Comparison of ENCODE assay signal across 8 cellular contexts in the genomic region with DNA sequence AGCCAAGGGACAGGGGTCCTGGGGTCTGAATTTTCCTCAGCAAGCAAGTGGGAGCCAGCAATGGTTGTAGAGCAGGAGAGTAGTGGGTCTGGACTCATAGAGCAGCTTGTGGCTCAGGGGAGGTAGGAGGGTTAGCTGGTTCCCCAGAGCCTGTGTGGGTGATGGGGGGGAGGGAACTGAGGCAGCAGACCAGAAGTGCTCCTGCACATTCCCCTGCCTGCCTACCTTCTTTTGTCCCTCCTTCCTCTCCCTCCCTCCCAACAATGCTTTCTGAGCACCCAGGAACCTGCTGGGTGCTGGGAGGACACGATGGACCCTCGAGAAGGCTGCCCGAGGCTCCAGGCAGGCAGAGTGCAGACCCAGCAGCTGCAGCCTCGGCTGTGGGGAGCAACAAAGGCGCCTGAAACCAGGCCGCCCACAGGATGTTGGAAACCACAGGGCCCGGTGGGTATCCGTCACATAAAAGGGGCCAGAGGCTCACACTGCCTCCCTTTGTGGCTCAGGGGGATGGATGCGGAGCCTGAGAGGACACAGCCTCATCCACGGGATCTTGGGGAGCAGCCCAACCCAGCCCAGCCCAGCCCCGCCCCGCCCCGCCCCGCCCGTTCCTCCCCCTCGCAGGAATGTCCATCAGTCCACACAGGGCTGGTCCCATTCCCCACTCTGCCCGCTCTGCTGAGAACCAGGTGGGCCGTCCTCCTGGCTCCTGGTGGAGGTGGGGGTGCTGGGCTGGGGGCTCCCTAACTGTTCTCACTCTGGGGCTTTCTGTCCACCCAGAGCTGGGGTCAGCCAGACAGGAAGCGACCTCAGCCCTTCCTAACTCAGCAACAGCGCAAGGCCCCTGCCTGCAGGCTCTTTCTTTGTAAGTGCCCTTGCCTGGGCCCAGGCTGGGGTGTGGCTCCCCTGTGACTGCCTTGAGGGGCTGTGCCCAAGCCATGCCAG. TPM values are rescaled to one million over a fixed set of nuclear protein-coding genes. Genes with fewer than 3 reads are reported as not detected.
DNase-seq lines count a peak whose midpoint lies in the region; ATAC-seq and TF ChIP-seq lines count a peak whose summit lies in the region.

No MANE protein-coding gene starts in this region.

- no peak overlapping the region for H3K4me3 ChIP-seq in left ventricle myocardium inferior
- H3K4me3 ChIP-seq in lower lobe of right lung, result no peak overlapping the region

- DNase-seq in left ventricle myocardium superior, result no peak
- DNase-seq in left ventricle myocardium inferior, result no peak
- peak; percentile 61 for DNase-seq in HT1080 (ENCODE audit: low read depth)
- DNase-seq in activated CD8-positive, alpha-beta memory T cell treated with anti-CD3 and anti-CD28 coated beads for 4 hours (ENCODE audit: low read depth in 2 of 2), result peak; percentile 25 to 35
- DNase-seq in lower lobe of right lung, result no peak
- DNase-seq in occipital lobe (lab: John Stamatoyannopoulos, UW), result no peak
- DNase-seq in NCI-H345 (lab: John Stamatoyannopoulos, UW), result no peak

- TF ChIP-seq CTCF in left ventricle myocardium inferior (IDR thresholded peaks at IDR 0.05; ENCODE audit: borderline replicate concordance) (no peak), lower lobe of right lung (IDR thresholded peaks at IDR 0.05) (no peak)

- ATAC-seq in left ventricle myocardium superior, result peak; percentile 16
- peak; percentile 28 to 44 for ATAC-seq in lower lobe of right lung
- ATAC-seq in GM18873 (IDR thresholded peaks at IDR 0.05; ENCODE audit: low FRiP score, unreplicated experiment), result no peak

- intact Hi-C loops in left ventricle myocardium superior (cut with micrococcal nuclease) (no loop called here), left ventricle myocardium inferior (cut with micrococcal nuclease) (no loop called here), lower lobe of right lung (cut with DNase I) (no loop called here)

- H3K27me3 ChIP-seq in left ventricle myocardium inferior (ENCODE audit: low read depth), result peaks cover 5% of the 10 kb centered on the region
- peaks cover 8% of the 10 kb centered on the region for H3K27me3 ChIP-seq in lower lobe of right lung (ENCODE audit: low read depth)

- peaks cover 16% of the 10 kb centered on the region for H3K36me3 ChIP-seq in left ventricle myocardium inferior
- H3K36me3 ChIP-seq in lower lobe of right lung, result peaks cover 16% of the 10 kb centered on the region

- no peaks in the 10 kb centered on the region for H3K9me3 ChIP-seq in left ventricle myocardium inferior (replicated peaks)
- no peaks in the 10 kb centered on the region for H3K9me3 ChIP-seq in lower lobe of right lung

- H3K27ac ChIP-seq in left ventricle myocardium inferior (replicated peaks) (no peak overlapping the region), lower lobe of right lung (no peak overlapping the region)

- H3K4me1 ChIP-seq in left ventricle myocardium inferior (no peaks in the 10 kb centered on the region), lower lobe of right lung (no peaks in the 10 kb centered on the region)

RNA-seq across cellular contexts. Expression of a gene that starts 1.7 kb away (rescaled TPM):
- total RNA-seq in left ventricle myocardium superior (1.1 TPM), left ventricle myocardium inferior (0.93 TPM), lower lobe of right lung (3.9 TPM), occipital lobe (0.62 TPM)
- under 0.01 and 0.11 TPM in 2 replicates for total RNA-seq in HT1080 (2014; rRNA removed; shearing (Covaris generic))
- 0.01 and 0.02 TPM in 2 replicates for polyA plus RNA-seq in HT1080 (2015; cell fraction: cytosol; rRNA removed)
- polyA plus RNA-seq in HT1080 (2015; cell fraction: nucleus; rRNA removed), result 0.09 TPM in 1 of 2 replicates, not detected in the other

RNA-seq across cellular contexts. Expression of a gene that starts 32.5 kb away (rescaled TPM):
- 3.2 TPM for total RNA-seq in left ventricle myocardium superior
- total RNA-seq in left ventricle myocardium inferior, result 2.5 TPM
- 4.5 and 4.6 TPM in 2 replicates for total RNA-seq in HT1080 (2014; rRNA removed; shearing (Covaris generic))
- polyA plus RNA-seq in HT1080 (2015; cell fraction: cytosol; rRNA removed), result 2.6 and 2.8 TPM in 2 replicates
- polyA plus RNA-seq in HT1080 (2015; cell fraction: nucleus; rRNA removed), result 15.4 and 19.2 TPM in 2 replicates
- 5.7 TPM for total RNA-seq in lower lobe of right lung
- 6.2 TPM for total RNA-seq in occipital lobe

Comparison
In these comparisons a context has a peak if more than half of its experiments do, and no peak if none do; other contexts are left out.
1. DNase-seq: peak in HT1080 (single experiment) and activated CD8-positive, alpha-beta memory T cell treated with anti-CD3 and anti-CD28 coated beads for 4 hours (2 of 2); none in left ventricle myocardium superior (single experiment), left ventricle myocardium inferior (single experiment), lower lobe of right lung (single experiment), occipital lobe (single experiment) and NCI-H345 (single experiment).